Comparison of ENCODE assay signal across 1 cellular context in the genomic region with DNA sequence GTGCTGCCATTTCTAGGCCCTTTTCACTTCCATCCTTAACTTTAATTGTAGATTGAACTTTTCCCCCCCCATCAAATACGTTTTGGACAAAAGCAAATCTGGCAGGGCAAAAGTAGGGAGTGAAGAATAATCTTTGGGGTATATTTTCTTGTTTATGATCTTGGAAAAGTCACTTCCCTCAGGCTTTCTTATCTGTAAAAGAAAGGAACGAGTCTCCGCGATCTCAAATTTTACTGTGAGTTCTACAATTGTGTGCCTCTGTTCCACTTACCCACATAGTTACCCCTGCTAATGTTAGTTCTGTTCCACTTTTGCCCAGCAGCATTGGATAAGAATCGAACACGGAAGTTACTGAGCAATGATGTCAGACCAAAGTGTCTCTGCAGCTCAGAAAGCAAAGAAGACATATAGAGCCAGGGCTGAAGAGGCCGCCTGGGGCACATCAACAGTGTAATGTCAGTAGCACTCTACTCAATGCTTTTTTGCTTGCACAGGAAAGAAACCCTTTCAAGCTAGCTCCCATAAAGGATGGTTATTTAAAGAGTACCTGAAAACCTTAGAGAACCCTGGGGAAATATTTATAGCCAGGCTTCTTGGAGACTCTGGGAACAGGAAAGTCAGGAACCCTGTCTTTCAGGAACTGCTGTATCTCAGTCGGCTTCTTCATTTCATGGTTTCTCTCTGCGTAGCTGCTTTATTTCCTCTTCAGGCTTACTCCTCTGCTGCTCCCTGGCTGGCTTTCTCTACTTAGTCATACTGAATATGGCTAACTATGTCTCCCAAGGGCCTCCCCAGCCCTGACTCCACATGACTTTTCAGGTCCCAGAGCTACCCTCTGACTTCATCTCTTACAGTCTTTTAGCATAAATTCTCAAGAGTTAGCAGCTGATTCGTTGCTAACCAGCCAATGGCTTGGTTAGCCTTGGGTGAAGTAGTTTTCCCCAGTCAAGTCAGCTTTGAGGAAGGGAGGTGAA.
TF ChIP-seq lines count a peak whose summit lies in the region.

No MANE protein-coding gene starts in this region.

TF ChIP-seq in endothelial cell of umbilical vein, 7 proteins besides CTCF, POLR2A, EP300 and RAD21:
- no peak for TF ChIP-seq EZH2 (IDR thresholded peaks at IDR 0.05; ENCODE audit: borderline replicate concordance, low read depth, low read length, severe bottlenecking)
- TF ChIP-seq POLR2AphosphoS5 (IDR thresholded peaks at IDR 0.05; ENCODE audit: insufficient read depth, low read depth, low read length), result no peak
- TF ChIP-seq JUN (IDR thresholded peaks at IDR 0.05; ENCODE audit: borderline replicate concordance, insufficient read depth, insufficient read length, low read depth), result no peak
- no peak for TF ChIP-seq MAX (IDR thresholded peaks at IDR 0.05; ENCODE audit: insufficient read depth, insufficient read length)
- no peak for TF ChIP-seq GATA2 (IDR thresholded peaks at IDR 0.05; ENCODE audit: insufficient read depth, insufficient read length, low read depth, low read length)
- TF ChIP-seq FOS (IDR thresholded peaks at IDR 0.05; ENCODE audit: borderline replicate concordance, insufficient read depth, low read length), result no peak
- no peak for TF ChIP-seq MYC (IDR thresholded peaks at IDR 0.05; ENCODE audit: low read depth, low read length)
